Comparison of ENCODE assay signal across 21 cellular contexts in the genomic region with DNA sequence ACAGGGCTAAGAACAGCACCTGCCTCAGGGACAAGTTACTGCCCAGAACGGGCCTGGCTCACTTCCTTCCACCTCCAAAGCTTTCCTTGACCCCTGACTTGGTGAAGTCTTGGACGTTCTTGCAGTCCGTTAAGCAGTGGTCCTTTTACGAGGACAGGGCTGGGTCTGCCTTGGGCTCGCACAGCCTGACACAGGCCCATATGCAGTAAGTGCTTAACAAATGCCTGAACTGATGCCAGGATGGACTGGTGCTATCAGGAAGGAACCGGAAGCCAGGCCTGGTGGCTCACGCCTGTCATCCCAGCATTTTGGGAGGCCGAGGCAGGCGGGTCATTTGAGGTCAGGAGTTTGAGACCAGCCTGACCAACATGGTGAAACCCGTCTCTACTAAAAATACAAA. TPM values are rescaled to one million over a fixed set of nuclear protein-coding genes. Genes with fewer than 3 reads are reported as not detected.
DNase-seq lines count a peak whose midpoint lies in the region; ATAC-seq, FAIRE-seq and TF ChIP-seq lines count a peak whose summit lies in the region.
"Had no signal": no experiment of that assay in that cellular context is flagged by ENCODE, and none has a peak within 500 bp of the region (broad histone marks: within the 10 kb centered on the region; RNA-seq: fewer than 3 reads in every experiment).

No MANE protein-coding gene starts in this region.

- H3K79me2 ChIP-seq in HepG2 (ENCODE audit: insufficient read depth, low read length) (no peaks in the 10 kb centered on the region), osteoblast (ENCODE audit: insufficient read depth, low read length) (no peaks in the 10 kb centered on the region), mammary epithelial cell (ENCODE audit: insufficient read depth, low read length) (no peaks in the 10 kb centered on the region)

- H3K4me1 ChIP-seq in HepG2 (ENCODE audit: insufficient read depth, low read length), result peaks cover 20% of the 10 kb centered on the region
- H3K4me1 ChIP-seq in right lobe of liver, result no peaks in the 10 kb centered on the region
- H3K4me1 ChIP-seq in osteoblast (ENCODE audit: insufficient read depth, low read length), result no peaks in the 10 kb centered on the region
- H3K4me1 ChIP-seq in mammary epithelial cell (ENCODE audit: insufficient read depth, low read length), result no peaks in the 10 kb centered on the region
- H3K4me1 ChIP-seq: HAP-1 had no signal

- dilution Hi-C loops in mammary epithelial cell (cut with HindIII; ENCODE audit: low sequenced_read_pairs), result loop anchor here (5.0 kb wide), 5 partner anchors 40 to 240 kb away; no protein-coding TSS in a partner anchor

- DNase-seq in HepG2 (ENCODE audit: low spot score), result no peak
- no peak for DNase-seq in right lobe of liver
- DNase-seq in cerebellar cortex (ENCODE audit: low spot score), result peak; percentile 69
- peak; percentile 87 for DNase-seq in osteoblast (ENCODE audit: insufficient read length, low spot score, missing footprints)
- DNase-seq in NCI-H128 (lab: John Stamatoyannopoulos, UW; ENCODE audit: unreplicated experiment), result no peak
- no peak for DNase-seq in mammary epithelial cell
- DNase-seq in Kasumi-1 (lab: John Stamatoyannopoulos, UW), result no peak
- DNase-seq in activated CD4-positive, CD25-positive, alpha-beta regulatory T cell treated with anti-CD3 and anti-CD28 coated beads, Interleukin-2, amount 50 U/mL, for 72 hours, result no peak
- DNase-seq: ACHN; CD4-positive, alpha-beta memory T cell; DMS153; DMS79 treated with DMSO at 0.1 percent for 48 hours; GF-D8; GOT3; HFFc6; IMR-90 had no signal

- intact Hi-C loops in HepG2 (cut with micrococcal nuclease; ENCODE audit: unreplicated experiment), result no loop called here
- intact Hi-C loops in right lobe of liver (cut with DNase I), result no loop called here
- intact Hi-C loops in mammary epithelial cell (cut with micrococcal nuclease), result no loop called here

- no peaks in the 10 kb centered on the region for H4K20me1 ChIP-seq in HepG2 (ENCODE audit: insufficient read depth, low read length)
- H4K20me1 ChIP-seq in osteoblast (ENCODE audit: insufficient read depth, low read length), result no peaks in the 10 kb centered on the region
- no peaks in the 10 kb centered on the region for H4K20me1 ChIP-seq in mammary epithelial cell (ENCODE audit: insufficient read depth, low read length)

- POLR2A ChIA-PET in HepG2 (lab: Yijun Ruan, JAX), result interaction anchor here (0.7 kb wide), 1 partner anchor 29 kb away, joined by 3 read pairs; no protein-coding TSS in a partner anchor

- CTCF ChIA-PET in HepG2 (lab: Yijun Ruan, JAX; ENCODE audit: low intra/inter-chr PET ratio, low total read pairs), result no interaction called here
- CTCF ChIA-PET in mammary epithelial cell (lab: Charles Lee; ENCODE audit: low non-redundant PET), result no interaction called here

- no peaks in the 10 kb centered on the region for H3K9me3 ChIP-seq in HepG2 (ENCODE audit: low read length)
- H3K9me3 ChIP-seq in right lobe of liver, result no peaks in the 10 kb centered on the region
- no peaks in the 10 kb centered on the region for H3K9me3 ChIP-seq in osteoblast (ENCODE audit: low read depth, low read length)
- no peaks in the 10 kb centered on the region for H3K9me3 ChIP-seq in mammary epithelial cell (replicated peaks; ENCODE audit: insufficient read depth, low read length)
- H3K9me3 ChIP-seq: HAP-1 had no signal

- no peak overlapping the region for H3K27ac ChIP-seq in HepG2 (ENCODE audit: extremely low read length, insufficient read depth, low read length)
- no peak overlapping the region for H3K27ac ChIP-seq in right lobe of liver
- H3K27ac ChIP-seq in osteoblast (ENCODE audit: low read depth, low read length), result no peak overlapping the region
- no peak overlapping the region for H3K27ac ChIP-seq in mammary epithelial cell (ENCODE audit: insufficient read depth, low read depth, low read length)
- H3K27ac ChIP-seq: C4-2B had no signal

- ATAC-seq in HepG2, result peak; percentile 16; the same call in 2 of the 3 replicates
- ATAC-seq in right lobe of liver, result no peak

- H2AFZ ChIP-seq in HepG2 (ENCODE audit: low read length) (no peak overlapping the region), osteoblast (ENCODE audit: low read length) (no peak overlapping the region), mammary epithelial cell (ENCODE audit: low read depth, low read length) (no peak overlapping the region)

- in situ Hi-C loops in HepG2 (cut with HindIII; ENCODE audit: extremely low pct_ligation_motif_present, low pct_unique_long_range_greater_than_20kb) (no loop called here), mammary epithelial cell (cut with MboI; ENCODE audit: low sequenced_read_pairs in 2 of 2) (no loop called here)

- no peak for TF ChIP-seq RAD21 in HepG2 (CRISPR knock-in tag; IDR thresholded peaks at IDR 0.05)

- H3K27me3 ChIP-seq in HepG2 (ENCODE audit: control insufficient read depth in 1 of 2, insufficient read depth in 2 of 2, low read length in 2 of 2), result peaks cover 26 to 62% of the 10 kb centered on the region in 2 experiments
- H3K27me3 ChIP-seq in right lobe of liver, result no peaks in the 10 kb centered on the region
- H3K27me3 ChIP-seq in osteoblast (ENCODE audit: insufficient read depth, low read length), result peaks cover 31% of the 10 kb centered on the region
- H3K27me3 ChIP-seq in mammary epithelial cell (ENCODE audit: insufficient read depth, low read length), result peaks cover 13% of the 10 kb centered on the region

- no peak for FAIRE-seq in HepG2 (lab: Jason Lieb, UNC)
- FAIRE-seq: D721Med, GM19239 had no signal

- H3K36me3 ChIP-seq in HepG2 (replicated peaks in 1 of 2; ENCODE audit: control insufficient read depth in 1 of 2, insufficient read depth in 2 of 2, low read length in 2 of 2) (no peaks in the 10 kb centered on the region), right lobe of liver (no peaks in the 10 kb centered on the region), osteoblast (ENCODE audit: insufficient read depth, low read length) (no peaks in the 10 kb centered on the region), mammary epithelial cell (ENCODE audit: insufficient read depth, low read length) (no peaks in the 10 kb centered on the region)
- H3K36me3 ChIP-seq: HAP-1 had no signal

- 18% methylated on average over 9 of the region's 10 CpGs for WGBS in HepG2 (ENCODE audit: low lambda C conversion rate)
- 65% methylated on average over 4 of the region's 10 CpGs for WGBS in right lobe of liver (ENCODE audit: insufficient coverage, low coverage, low lambda C conversion rate, missing lambda C conversion rate)
- WGBS in mammary epithelial cell (ENCODE audit: low coverage, missing lambda C conversion rate), result 79% methylated on average over 10 of the region's 10 CpGs

- TF ChIP-seq EP300 in HepG2 (IDR thresholded peaks at IDR 0.05; ENCODE audit: low read depth in 2 of 2, low read length in 2 of 2) (no peak), HepG2 (CRISPR knock-in tag; IDR thresholded peaks at IDR 0.05; ENCODE audit: borderline replicate concordance) (no peak)

- BruUV-seq in HepG2 (replicated peaks; lab: Mats Ljungman, UMichigan), result no TSS peak
- BruUV-seq in mammary epithelial cell (replicated peaks; lab: Mats Ljungman, UMichigan), result no TSS peak

- no peak for TF ChIP-seq POLR2A in HepG2 (IDR thresholded peaks at IDR 0.05; ENCODE audit: insufficient read depth in 1 of 2, low read depth in 2 of 2, low read length in 2 of 2)
- no peak for TF ChIP-seq POLR2A in right lobe of liver (IDR thresholded peaks at IDR 0.05)

- H3K4me2 ChIP-seq in HepG2 (ENCODE audit: low read depth, low read length), result no peak overlapping the region
- H3K4me2 ChIP-seq in osteoblast (ENCODE audit: insufficient read depth, low read length), result no peak overlapping the region
- H3K4me2 ChIP-seq in mammary epithelial cell (ENCODE audit: insufficient read depth, low read depth, low read length), result no peak overlapping the region

- H3K9ac ChIP-seq in HepG2 (ENCODE audit: insufficient read depth, low read depth, low read length) (no peak overlapping the region), mammary epithelial cell (ENCODE audit: insufficient read depth, low read length) (no peak overlapping the region)

- TF ChIP-seq CTCF in HepG2 (CRISPR knock-in tag; IDR thresholded peaks at IDR 0.05), result no peak
- no peak for TF ChIP-seq CTCF in right lobe of liver (IDR thresholded peaks at IDR 0.05)
- TF ChIP-seq CTCF in osteoblast (IDR thresholded peaks at IDR 0.05; ENCODE audit: extremely low read depth, low read depth, low read length), result no peak
- TF ChIP-seq CTCF in mammary epithelial cell (conservative IDR thresholded peaks at IDR 0.05 in 1 of 2, IDR thresholded peaks at IDR 0.05 in 1 of 2; ENCODE audit: extremely low read depth in 1 of 2, insufficient read depth in 1 of 2, low read depth in 1 of 2, low read length in 2 of 2), result no peak

- H3K4me3 ChIP-seq in HepG2 (replicated peaks in 1 of 3; ENCODE audit: insufficient read depth in 1 of 3, low read depth in 2 of 3, low read length in 3 of 3), result no peak overlapping the region
- no peak overlapping the region for H3K4me3 ChIP-seq in right lobe of liver
- no peak overlapping the region for H3K4me3 ChIP-seq in osteoblast (ENCODE audit: insufficient read depth, low read length)
- no peak overlapping the region for H3K4me3 ChIP-seq in mammary epithelial cell (replicated peaks in 1 of 3; ENCODE audit: insufficient read depth in 1 of 3, low read depth in 2 of 3, low read length in 3 of 3)
- H3K4me3 ChIP-seq: HAP-1 had no signal

RNA-seq across cellular contexts. Expression of a gene that starts 1.8 kb away (rescaled TPM):
- total RNA-seq in HepG2 (2016; rRNA removed; fragmentation: Illumina TruSeq; extraction: Trizol) (not detected in 2 replicates), right lobe of liver (not detected), osteoblast (under 0.01 TPM in 1 of 2 replicates, not detected in the other), mammary epithelial cell (not detected)
- not detected in 2 replicates for total RNA-seq in HepG2 (2016; cell fraction: cytosol; rRNA removed; fragmentation: Illumina TruSeq; extraction: Trizol; ENCODE audit: low read depth)
- not detected in 2 replicates for total RNA-seq in HepG2 (2016; cell fraction: insoluble cytoplasmic fraction; rRNA removed; fragmentation: Illumina TruSeq; extraction: Trizol)
- not detected in 2 replicates for total RNA-seq in HepG2 (2016; cell fraction: membrane; rRNA removed; fragmentation: Illumina TruSeq; extraction: Trizol)
- not detected in 2 replicates for total RNA-seq in HepG2 (2016; cell fraction: nucleus; rRNA removed; fragmentation: Illumina TruSeq; extraction: Trizol)
- polyA plus RNA-seq in HepG2 (2011; rRNA removed) (not detected in 2 replicates), mammary epithelial cell (not detected)
- not detected in 2 replicates for polyA plus RNA-seq in HepG2 (2011; cell fraction: cytosol; rRNA removed)
- polyA plus RNA-seq in HepG2 (2011; cell fraction: nucleus; rRNA removed), result not detected in 2 replicates
- polyA plus RNA-seq in HepG2 (2012), result not detected in 2 replicates
- not detected in 2 replicates for polyA plus RNA-seq in HepG2 (2016; cell fraction: cytosol; fragmentation: Illumina TruSeq; extraction: Trizol; ENCODE audit: low read depth)
- polyA plus RNA-seq in HepG2 (2016; cell fraction: insoluble cytoplasmic fraction; fragmentation: Illumina TruSeq; extraction: Trizol; ENCODE audit: low read depth), result not detected in 2 replicates
- not detected in 2 replicates for polyA plus RNA-seq in HepG2 (2016; cell fraction: membrane; fragmentation: Illumina TruSeq; extraction: Trizol; ENCODE audit: low read depth)
- polyA plus RNA-seq in HepG2 (2016; cell fraction: nucleus; fragmentation: Illumina TruSeq; extraction: Trizol; ENCODE audit: insufficient read depth, low read depth), result 0.21 TPM in 1 of 2 replicates, not detected in the other
- polyA minus RNA-seq in HepG2 (2011; rRNA and poly(A)+ RNA removed; ENCODE audit: low replicate concordance), result not detected in 2 replicates
- not detected in 2 replicates for polyA minus RNA-seq in HepG2 (2011; cell fraction: cytosol; rRNA and poly(A)+ RNA removed)
- polyA minus RNA-seq in HepG2 (2011; cell fraction: nucleus; rRNA and poly(A)+ RNA removed), result not detected in 2 replicates
- polyA minus RNA-seq in mammary epithelial cell, result not detected
- total RNA-seq: A172; CD4-positive, alpha-beta memory T cell; IMR-90 had no signal
- polyA plus RNA-seq: CD4-positive, alpha-beta memory T cell; IMR-90 had no signal

RNA-seq across cellular contexts. Expression of a gene that starts 9.2 kb away (rescaled TPM):
- total RNA-seq in HepG2 (2016; rRNA removed; fragmentation: Illumina TruSeq; extraction: Trizol) (0.24 and 0.60 TPM in 2 replicates), right lobe of liver (1 to 10 TPM; 1.8 to 6.9 (median 4.5) TPM), osteoblast (0.29 and 1.1 TPM in 2 replicates), mammary epithelial cell (10 to 100 TPM in 1 of 2 donors, 1 to 10 TPM in 1; 5.3 to 21.9 TPM)
- 0.35 and 0.81 TPM in 2 replicates for total RNA-seq in HepG2 (2016; cell fraction: cytosol; rRNA removed; fragmentation: Illumina TruSeq; extraction: Trizol; ENCODE audit: low read depth)
- total RNA-seq in HepG2 (2016; cell fraction: insoluble cytoplasmic fraction; rRNA removed; fragmentation: Illumina TruSeq; extraction: Trizol), result 0.25 and 0.41 TPM in 2 replicates
- total RNA-seq in HepG2 (2016; cell fraction: membrane; rRNA removed; fragmentation: Illumina TruSeq; extraction: Trizol), result 0.17 and 0.56 TPM in 2 replicates
- total RNA-seq in HepG2 (2016; cell fraction: nucleus; rRNA removed; fragmentation: Illumina TruSeq; extraction: Trizol), result 0.41 and 0.78 TPM in 2 replicates
- polyA plus RNA-seq in HepG2 (2011; rRNA removed) (2.7 and 3.8 TPM in 2 replicates), mammary epithelial cell (6.0 TPM)
- polyA plus RNA-seq in HepG2 (2011; cell fraction: cytosol; rRNA removed), result 1.9 and 2.1 TPM in 2 replicates
- polyA plus RNA-seq in HepG2 (2011; cell fraction: nucleus; rRNA removed), result 13.4 and 15.1 TPM in 2 replicates
- polyA plus RNA-seq in HepG2 (2012), result 0.63 and 1.1 TPM in 2 replicates
- 0.43 and 0.55 TPM in 2 replicates for polyA plus RNA-seq in HepG2 (2016; cell fraction: cytosol; fragmentation: Illumina TruSeq; extraction: Trizol; ENCODE audit: low read depth)
- 0.76 and 0.82 TPM in 2 replicates for polyA plus RNA-seq in HepG2 (2016; cell fraction: insoluble cytoplasmic fraction; fragmentation: Illumina TruSeq; extraction: Trizol; ENCODE audit: low read depth)
- polyA plus RNA-seq in HepG2 (2016; cell fraction: membrane; fragmentation: Illumina TruSeq; extraction: Trizol; ENCODE audit: low read depth), result 0.43 and 0.80 TPM in 2 replicates
- 2.4 and 2.9 TPM in 2 replicates for polyA plus RNA-seq in HepG2 (2016; cell fraction: nucleus; fragmentation: Illumina TruSeq; extraction: Trizol; ENCODE audit: insufficient read depth, low read depth)
- 1.8 and 6.0 TPM in 2 replicates for polyA minus RNA-seq in HepG2 (2011; rRNA and poly(A)+ RNA removed; ENCODE audit: low replicate concordance)
- 0.79 and 1.8 TPM in 2 replicates for polyA minus RNA-seq in HepG2 (2011; cell fraction: cytosol; rRNA and poly(A)+ RNA removed)
- polyA minus RNA-seq in HepG2 (2011; cell fraction: nucleus; rRNA and poly(A)+ RNA removed), result 1.2 and 1.7 TPM in 2 replicates
- not detected for polyA minus RNA-seq in mammary epithelial cell

RNA-seq across cellular contexts. Expression of a gene that starts 31.1 kb away (rescaled TPM):
- 15.6 and 28.8 TPM in 2 replicates for total RNA-seq in HepG2 (2016; rRNA removed; fragmentation: Illumina TruSeq; extraction: Trizol)
- 21.2 and 31.3 TPM in 2 replicates for total RNA-seq in HepG2 (2016; cell fraction: cytosol; rRNA removed; fragmentation: Illumina TruSeq; extraction: Trizol; ENCODE audit: low read depth)
- total RNA-seq in HepG2 (2016; cell fraction: insoluble cytoplasmic fraction; rRNA removed; fragmentation: Illumina TruSeq; extraction: Trizol), result 13.3 and 31.5 TPM in 2 replicates
- total RNA-seq in HepG2 (2016; cell fraction: membrane; rRNA removed; fragmentation: Illumina TruSeq; extraction: Trizol), result 21.8 and 29.6 TPM in 2 replicates
- 22.0 and 24.7 TPM in 2 replicates for total RNA-seq in HepG2 (2016; cell fraction: nucleus; rRNA removed; fragmentation: Illumina TruSeq; extraction: Trizol)
- polyA plus RNA-seq in HepG2 (2011; rRNA removed), result 10.0 and 17.3 TPM in 2 replicates
- 10.9 and 13.3 TPM in 2 replicates for polyA plus RNA-seq in HepG2 (2011; cell fraction: cytosol; rRNA removed)
- polyA plus RNA-seq in HepG2 (2011; cell fraction: nucleus; rRNA removed), result 15.2 and 19.3 TPM in 2 replicates
- polyA plus RNA-seq in HepG2 (2012), result 31.7 and 32.2 TPM in 2 replicates
- 40.3 and 49.6 TPM in 2 replicates for polyA plus RNA-seq in HepG2 (2016; cell fraction: cytosol; fragmentation: Illumina TruSeq; extraction: Trizol; ENCODE audit: low read depth)
- 23.2 and 29.9 TPM in 2 replicates for polyA plus RNA-seq in HepG2 (2016; cell fraction: insoluble cytoplasmic fraction; fragmentation: Illumina TruSeq; extraction: Trizol; ENCODE audit: low read depth)
- 43.0 and 49.7 TPM in 2 replicates for polyA plus RNA-seq in HepG2 (2016; cell fraction: membrane; fragmentation: Illumina TruSeq; extraction: Trizol; ENCODE audit: low read depth)
- polyA plus RNA-seq in HepG2 (2016; cell fraction: nucleus; fragmentation: Illumina TruSeq; extraction: Trizol; ENCODE audit: insufficient read depth, low read depth), result 65.9 and 70.0 TPM in 2 replicates
- 7.1 and 14.8 TPM in 2 replicates for polyA minus RNA-seq in HepG2 (2011; rRNA and poly(A)+ RNA removed; ENCODE audit: low replicate concordance)
- polyA minus RNA-seq in HepG2 (2011; cell fraction: cytosol; rRNA and poly(A)+ RNA removed), result 12.4 and 14.4 TPM in 2 replicates
- polyA minus RNA-seq in HepG2 (2011; cell fraction: nucleus; rRNA and poly(A)+ RNA removed), result 3.5 and 3.6 TPM in 2 replicates
- total RNA-seq in right lobe of liver, result 100 to 1,000 TPM; 113 to 218 (median 177) TPM
- total RNA-seq in osteoblast, result 1.2 and 1.8 TPM in 2 replicates
- total RNA-seq in mammary epithelial cell, result 1 to 10 TPM; 1.7 to 2.4 TPM
- polyA plus RNA-seq in mammary epithelial cell, result 1.2 TPM
- polyA minus RNA-seq in mammary epithelial cell, result not detected

RNA-seq across cellular contexts. Expression of a gene that starts 31.9 kb away (rescaled TPM):
- total RNA-seq in HepG2 (2016; rRNA removed; fragmentation: Illumina TruSeq; extraction: Trizol) (0.52 and 2.0 TPM in 2 replicates), right lobe of liver (1 to 10 TPM; 2.0 to 8.0 (median 3.6) TPM), osteoblast (1.4 and 2.4 TPM in 2 replicates), mammary epithelial cell (1 to 10 TPM; 1.0 to 3.5 TPM)
- total RNA-seq in HepG2 (2016; cell fraction: cytosol; rRNA removed; fragmentation: Illumina TruSeq; extraction: Trizol; ENCODE audit: low read depth), result 0.91 and 1.2 TPM in 2 replicates
- 1.1 and 1.5 TPM in 2 replicates for total RNA-seq in HepG2 (2016; cell fraction: insoluble cytoplasmic fraction; rRNA removed; fragmentation: Illumina TruSeq; extraction: Trizol)
- total RNA-seq in HepG2 (2016; cell fraction: membrane; rRNA removed; fragmentation: Illumina TruSeq; extraction: Trizol), result 1.5 and 2.0 TPM in 2 replicates
- total RNA-seq in HepG2 (2016; cell fraction: nucleus; rRNA removed; fragmentation: Illumina TruSeq; extraction: Trizol), result 1.7 and 3.6 TPM in 2 replicates
- polyA plus RNA-seq in HepG2 (2011; rRNA removed) (2.7 and 3.1 TPM in 2 replicates), mammary epithelial cell (0.56 TPM)
- 0.73 and 1.2 TPM in 2 replicates for polyA plus RNA-seq in HepG2 (2011; cell fraction: cytosol; rRNA removed)
- polyA plus RNA-seq in HepG2 (2011; cell fraction: nucleus; rRNA removed), result 62.7 and 100 TPM in 2 replicates
- polyA plus RNA-seq in HepG2 (2012), result 2.9 and 3.0 TPM in 2 replicates
- polyA plus RNA-seq in HepG2 (2016; cell fraction: cytosol; fragmentation: Illumina TruSeq; extraction: Trizol; ENCODE audit: low read depth), result 0.60 and 0.88 TPM in 2 replicates
- polyA plus RNA-seq in HepG2 (2016; cell fraction: insoluble cytoplasmic fraction; fragmentation: Illumina TruSeq; extraction: Trizol; ENCODE audit: low read depth), result 0.61 and 1.1 TPM in 2 replicates
- polyA plus RNA-seq in HepG2 (2016; cell fraction: membrane; fragmentation: Illumina TruSeq; extraction: Trizol; ENCODE audit: low read depth), result 1.2 TPM in 2 replicates
- polyA plus RNA-seq in HepG2 (2016; cell fraction: nucleus; fragmentation: Illumina TruSeq; extraction: Trizol; ENCODE audit: insufficient read depth, low read depth), result 11.8 and 12.9 TPM in 2 replicates
- polyA minus RNA-seq in HepG2 (2011; rRNA and poly(A)+ RNA removed; ENCODE audit: low replicate concordance), result 0.84 and 1.6 TPM in 2 replicates
- polyA minus RNA-seq in HepG2 (2011; cell fraction: cytosol; rRNA and poly(A)+ RNA removed), result 0.88 and 1.6 TPM in 2 replicates
- 1.7 and 4.6 TPM in 2 replicates for polyA minus RNA-seq in HepG2 (2011; cell fraction: nucleus; rRNA and poly(A)+ RNA removed)
- not detected for polyA minus RNA-seq in mammary epithelial cell
- polyA plus RNA-seq: CD4-positive, alpha-beta memory T cell had no signal

RNA-seq across cellular contexts. Expression of a gene that starts 43.0 kb away (rescaled TPM):
- 32.3 and 32.4 TPM in 2 replicates for total RNA-seq in HepG2 (2016; rRNA removed; fragmentation: Illumina TruSeq; extraction: Trizol)
- 11.9 and 13.3 TPM in 2 replicates for total RNA-seq in HepG2 (2016; cell fraction: cytosol; rRNA removed; fragmentation: Illumina TruSeq; extraction: Trizol; ENCODE audit: low read depth)
- total RNA-seq in HepG2 (2016; cell fraction: insoluble cytoplasmic fraction; rRNA removed; fragmentation: Illumina TruSeq; extraction: Trizol), result 34.4 and 35.4 TPM in 2 replicates
- 33.2 and 36.2 TPM in 2 replicates for total RNA-seq in HepG2 (2016; cell fraction: membrane; rRNA removed; fragmentation: Illumina TruSeq; extraction: Trizol)
- 15.1 and 17.1 TPM in 2 replicates for total RNA-seq in HepG2 (2016; cell fraction: nucleus; rRNA removed; fragmentation: Illumina TruSeq; extraction: Trizol)
- 14.2 and 19.5 TPM in 2 replicates for polyA plus RNA-seq in HepG2 (2011; rRNA removed)
- polyA plus RNA-seq in HepG2 (2011; cell fraction: cytosol; rRNA removed), result 18.3 and 24.5 TPM in 2 replicates
- polyA plus RNA-seq in HepG2 (2011; cell fraction: nucleus; rRNA removed), result 33.5 and 34.3 TPM in 2 replicates
- 9.6 and 14.8 TPM in 2 replicates for polyA plus RNA-seq in HepG2 (2012)
- 11.7 and 15.7 TPM in 2 replicates for polyA plus RNA-seq in HepG2 (2016; cell fraction: cytosol; fragmentation: Illumina TruSeq; extraction: Trizol; ENCODE audit: low read depth)
- 31.7 and 32.0 TPM in 2 replicates for polyA plus RNA-seq in HepG2 (2016; cell fraction: insoluble cytoplasmic fraction; fragmentation: Illumina TruSeq; extraction: Trizol; ENCODE audit: low read depth)
- polyA plus RNA-seq in HepG2 (2016; cell fraction: membrane; fragmentation: Illumina TruSeq; extraction: Trizol; ENCODE audit: low read depth), result 25.3 and 26.3 TPM in 2 replicates
- 30.3 and 33.5 TPM in 2 replicates for polyA plus RNA-seq in HepG2 (2016; cell fraction: nucleus; fragmentation: Illumina TruSeq; extraction: Trizol; ENCODE audit: insufficient read depth, low read depth)
- polyA minus RNA-seq in HepG2 (2011; rRNA and poly(A)+ RNA removed; ENCODE audit: low replicate concordance), result 15.8 and 20.8 TPM in 2 replicates
- 8.7 and 9.4 TPM in 2 replicates for polyA minus RNA-seq in HepG2 (2011; cell fraction: cytosol; rRNA and poly(A)+ RNA removed)
- polyA minus RNA-seq in HepG2 (2011; cell fraction: nucleus; rRNA and poly(A)+ RNA removed), result 13.3 and 13.6 TPM in 2 replicates
- total RNA-seq in right lobe of liver, result 10 to 100 TPM; 12.2 to 32.7 (median 15.3) TPM
- total RNA-seq in osteoblast, result 28.9 and 30.0 TPM in 2 replicates
- total RNA-seq in mammary epithelial cell, result 10 to 100 TPM; 25.8 to 41.9 TPM
- 22.2 TPM for polyA plus RNA-seq in mammary epithelial cell
- polyA minus RNA-seq in mammary epithelial cell, result 9.1 TPM

Comparison
In these comparisons a context has a peak if more than half of its experiments do, and no peak if none do; other contexts are left out.
1. DNase-seq: peak in cerebellar cortex (single experiment) and osteoblast (single experiment); none in HepG2 (single experiment), right lobe of liver (0 of 3), NCI-H128 (single experiment), mammary epithelial cell (single experiment), Kasumi-1 (0 of 2) and activated CD4-positive, CD25-positive, alpha-beta regulatory T cell treated with anti-CD3 and anti-CD28 coated beads, Interleukin-2, amount 50 U/mL, for 72 hours (single experiment).